Comparison of ENCODE assay signal across 26 cellular contexts in the genomic region with DNA sequence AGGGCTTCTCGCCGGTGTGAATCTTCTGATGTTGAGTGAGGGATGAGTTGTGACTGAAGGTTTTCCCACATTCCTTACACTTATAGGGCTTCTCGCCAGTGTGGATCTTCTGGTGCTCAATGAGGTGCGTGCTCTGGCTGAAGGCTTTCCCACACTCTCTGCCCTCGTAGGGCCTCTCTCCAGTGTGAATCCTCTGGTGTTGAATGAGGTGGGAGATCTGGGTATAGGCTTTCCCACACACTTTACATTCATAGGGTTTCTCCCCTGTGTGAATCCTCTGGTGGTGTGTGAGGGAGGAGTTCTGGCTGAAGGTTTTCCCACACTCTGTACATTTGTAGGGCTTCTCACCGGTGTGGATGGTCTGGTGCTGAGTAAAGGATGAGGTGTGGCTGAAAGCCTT.
"Had no signal": no experiment of that assay in that cellular context is flagged by ENCODE, and none has a peak within 500 bp of the region (broad histone marks: within the 10 kb centered on the region; RNA-seq: fewer than 3 reads in every experiment).

No MANE protein-coding gene starts in this region.

- DNase-seq: cerebellar nuclear complex; effector CD8-positive, alpha-beta T cell; endodermal cell; foreskin fibroblast; gastrocnemius medialis; head of caudate nucleus; left cardiac atrium; left ventricle myocardium inferior; lower lobe of right lung; naive thymus-derived CD8-positive, alpha-beta T cell; nephron progenitor cell; occipital lobe; ovary; psoas muscle; right cardiac atrium; small intestine; stimulated activated CD4-positive, alpha-beta T cell treated with anti-CD3 and anti-CD28 coated beads, Interleukin-15, amount 100 ng/mL, for 24 hours; stimulated activated CD4-positive, alpha-beta T cell treated with anti-CD3 and anti-CD28 coated beads, Interleukin-2, amount 100 ng/mL, for 48 hours; stimulated activated naive B cell treated with anti-CD40 and anti-IgM and Interleukin-4, amounts not matched to agents 10 μg/mL and 1 μg/mL and 100 μg/mL, for 72 hours; thyroid gland; trophoblast cell had no signal

- H3K36me3 ChIP-seq: gastrocnemius medialis, left ventricle myocardium inferior, lower lobe of right lung, ovary, thyroid gland had no signal

- H3K4me1 Mint-ChIP-seq: endodermal cell; naive thymus-derived CD8-positive, alpha-beta T cell; nephron progenitor cell; stimulated activated naive B cell treated with anti-CD40 and anti-IgM and Interleukin-4, amounts not matched to agents 10 μg/mL and 1 μg/mL and 100 μg/mL, for 72 hours had no signal

- H3K4me3 Mint-ChIP-seq: dendritic cell treated with granulocyte-macrophage colony-stimulating factor and Interleukin-4, amounts not matched to agents 40 ng/mL and 50 ng/mL, for 4 days; endodermal cell; naive thymus-derived CD8-positive, alpha-beta T cell; nephron progenitor cell; stimulated activated naive B cell treated with anti-CD40 and anti-IgM and Interleukin-4, amounts not matched to agents 10 μg/mL and 1 μg/mL and 100 μg/mL, for 72 hours; stimulated activated naive CD8-positive, alpha-beta T cell treated with anti-CD3 and anti-CD28 coated beads, Interleukin-15, Interleukin-2, amounts not matched to agents 100 ng/mL and 50 ng/mL, for 24 hours had no signal

- FAIRE-seq: colon, small intestine had no signal

- H3K27ac ChIP-seq: epithelial cell of prostate, gastrocnemius medialis, left ventricle myocardium inferior, lower lobe of right lung, ovary, psoas muscle, thyroid gland had no signal

- H3K27ac Mint-ChIP-seq: dendritic cell treated with granulocyte-macrophage colony-stimulating factor and Interleukin-4, amounts not matched to agents 40 ng/mL and 50 ng/mL, for 4 days; endodermal cell; naive thymus-derived CD8-positive, alpha-beta T cell; nephron progenitor cell; stimulated activated naive B cell treated with anti-CD40 and anti-IgM and Interleukin-4, amounts not matched to agents 10 μg/mL and 1 μg/mL and 100 μg/mL, for 72 hours; stimulated activated naive CD8-positive, alpha-beta T cell treated with anti-CD3 and anti-CD28 coated beads, Interleukin-15, Interleukin-2, amounts not matched to agents 100 ng/mL and 50 ng/mL, for 24 hours had no signal

- H3K27me3 Mint-ChIP-seq: dendritic cell treated with granulocyte-macrophage colony-stimulating factor and Interleukin-4, amounts not matched to agents 40 ng/mL and 50 ng/mL, for 4 days had no signal

- H3K4me1 ChIP-seq: gastrocnemius medialis, left ventricle myocardium inferior, lower lobe of right lung, psoas muscle, thyroid gland had no signal

- H3K9me3 ChIP-seq: thyroid gland had no signal

- H3K27me3 ChIP-seq: gastrocnemius medialis, ovary, thyroid gland had no signal

- ATAC-seq: esophagus mucosa; gastrocnemius medialis; left cardiac atrium; lower lobe of right lung; naive thymus-derived CD8-positive, alpha-beta T cell; psoas muscle; right cardiac atrium; stimulated activated naive B cell treated with anti-CD40 and anti-IgM and Interleukin-4, amounts not matched to agents 10 μg/mL and 1 μg/mL and 100 μg/mL, for 72 hours had no signal

- H3K4me3 ChIP-seq: gastrocnemius medialis, left ventricle myocardium inferior, lower lobe of right lung, ovary, psoas muscle, thyroid gland had no signal
